In genomic region chr15:93477188-93477587, GRCh38 we compare ENCODE assay signal across 27 cellular contexts.
DNase-seq lines count a peak whose midpoint lies in the region; FAIRE-seq and TF ChIP-seq lines count a peak whose summit lies in the region.
"Had no signal": no experiment of that assay in that cellular context is flagged by ENCODE, and none has a peak within 500 bp of the region (broad histone marks: within the 10 kb centered on the region; RNA-seq: fewer than 3 reads in every experiment).

No MANE protein-coding gene starts in this region.

- POLR2A ChIA-PET in GM10248 (lab: Yijun Ruan, JAX): no interaction called here

- H3K27me3 ChIP-seq in H7 (ENCODE audit: control insufficient read depth, insufficient read depth, low read length) (no peaks in the 10 kb centered on the region; the same call in 1 of the 2 replicates), esophagus (ENCODE audit: control insufficient read depth in 1 of 2, insufficient read depth in 2 of 2, low read length in 2 of 2) (no peaks in the 10 kb centered on the region), keratinocyte (ENCODE audit: control insufficient read depth, extremely low read depth, insufficient read depth, low read length) (no peaks in the 10 kb centered on the region), WERI-Rb-1 (ENCODE audit: insufficient read depth, low read depth, severe bottlenecking) (peaks cover 77% of the 10 kb centered on the region)
- H3K27me3 ChIP-seq: BLaER1, gastrocnemius medialis, upper lobe of right lung had no signal

- H3K27ac ChIP-seq in esophagus (ENCODE audit: low read depth in 2 of 2, low read length in 1 of 2) (peak overlapping the region; percentile 63 to 95), keratinocyte (ENCODE audit: control insufficient read depth, insufficient read depth, low read length) (peak overlapping the region; percentile 45), WERI-Rb-1 (no peak overlapping the region)
- H3K27ac ChIP-seq: BLaER1, gastrocnemius medialis, neutrophil, RWPE1, upper lobe of right lung had no signal

- H3K9ac ChIP-seq in keratinocyte (ENCODE audit: control insufficient read depth, extremely low read depth, insufficient read depth, low read length): no peak overlapping the region
- H3K9ac ChIP-seq: BLaER1 had no signal

- H3K4me2 ChIP-seq in keratinocyte (ENCODE audit: control insufficient read depth, extremely low read depth, insufficient read depth, low read depth, low read length): peak overlapping the region; percentile 19
- H3K4me2 ChIP-seq: BLaER1 had no signal

- no peak overlapping the region for H2AFZ ChIP-seq in keratinocyte (ENCODE audit: control insufficient read depth, low read length)

- no peaks in the 10 kb centered on the region for H3K9me3 ChIP-seq in esophagus (ENCODE audit: control insufficient read depth in 2 of 2, insufficient read depth in 1 of 2, low read depth in 1 of 2, low read length in 1 of 2)
- H3K9me3 ChIP-seq in keratinocyte (ENCODE audit: control insufficient read depth, low read depth, low read length): no peaks in the 10 kb centered on the region
- H3K9me3 ChIP-seq in WERI-Rb-1 (ENCODE audit: severe bottlenecking): no peaks in the 10 kb centered on the region
- H3K9me3 ChIP-seq: BLaER1, gastrocnemius medialis, neutrophil, upper lobe of right lung had no signal

- no peaks in the 10 kb centered on the region for H3K79me2 ChIP-seq in keratinocyte (ENCODE audit: control insufficient read depth, insufficient read depth, low read length)

- H3K36me3 ChIP-seq in H7 (replicated peaks; ENCODE audit: control insufficient read depth, insufficient read depth, low read length) (no peaks in the 10 kb centered on the region), esophagus (ENCODE audit: control insufficient read depth in 2 of 2, insufficient read depth in 2 of 2, low read length in 1 of 2) (no peaks in the 10 kb centered on the region), keratinocyte (ENCODE audit: control insufficient read depth in 2 of 2, extremely low read depth in 1 of 2, insufficient read depth in 2 of 2, low read length in 2 of 2) (no peaks in the 10 kb centered on the region), WERI-Rb-1 (no peaks in the 10 kb centered on the region)
- H3K36me3 ChIP-seq: BLaER1, gastrocnemius medialis, neutrophil, upper lobe of right lung had no signal

- DNase-seq in H7 (peak; percentile 85), NCI-H345 (lab: John Stamatoyannopoulos, UW) (peak; percentile 88), keratinocyte (ENCODE audit: low read depth, low spot score) (no peak), WERI-Rb-1 (no peak), GM10248 (ENCODE audit: extremely low spot score) (no peak), DMS79 (lab: John Stamatoyannopoulos, UW) (no peak)
- DNase-seq: activated CD4-positive, alpha-beta memory T cell treated with anti-CD3 and anti-CD28 coated beads for 36 hours; activated CD8-positive, alpha-beta memory T cell treated with anti-CD3 and anti-CD28 coated beads, Interleukin-2, amount 50 U/mL, for 4 hours; activated naive CD4-positive, alpha-beta T cell treated with anti-CD3 and anti-CD28 coated beads for 36 hours; DMS79 treated with DMSO at 0.1 percent for 48 hours; effector CD4-positive, alpha-beta T cell; erythroblast; gastrocnemius medialis; HFFc6; Kasumi-1; kidney; NCI-H2171 treated with DMSO at 0.1 percent for 48 hours; NCI-H526 treated with DMSO at 0.1 percent for 48 hours; stimulated activated CD4-positive, alpha-beta T cell treated with anti-CD3 and anti-CD28 coated beads, Interleukin-4, amount 100 ng/mL, for 4 hours; T-helper 1 cell; upper lobe of right lung had no signal

- H3K9me1 ChIP-seq in keratinocyte (ENCODE audit: control insufficient read depth, extremely low read depth, insufficient read depth, low read length): no peaks in the 10 kb centered on the region

- no peaks in the 10 kb centered on the region for H4K20me1 ChIP-seq in keratinocyte (ENCODE audit: control insufficient read depth, extremely low read depth, insufficient read depth, low read length)
- H4K20me1 ChIP-seq: BLaER1 had no signal

- H3K4me1 ChIP-seq in esophagus (ENCODE audit: control insufficient read depth in 2 of 2, insufficient read depth in 2 of 2, low read length in 1 of 2): peaks cover 0 to 2% of the 10 kb centered on the region in 2 donors
- peaks cover 14% of the 10 kb centered on the region for H3K4me1 ChIP-seq in keratinocyte (ENCODE audit: control insufficient read depth, extremely low read depth, insufficient read depth, low read length)
- H3K4me1 ChIP-seq: BLaER1, upper lobe of right lung had no signal

- H3K4me3 ChIP-seq in H7 (ENCODE audit: insufficient read depth, low read depth, low read length) (no peak overlapping the region), esophagus (ENCODE audit: low read depth in 1 of 2, low read length in 2 of 2) (no peak overlapping the region), keratinocyte (ENCODE audit: control insufficient read depth in 2 of 3, extremely low read depth in 1 of 3, insufficient read depth in 2 of 3, low read depth in 1 of 3, low read length in 3 of 3) (no peak overlapping the region), WERI-Rb-1 (ENCODE audit: low read depth, low read length) (no peak overlapping the region)
- H3K4me3 ChIP-seq: BLaER1, gastrocnemius medialis, lung, upper lobe of right lung had no signal

- 35 to 50% methylated on average over 4 of the region's 4 CpGs for WGBS in esophagus, 2 donors

- FAIRE-seq in keratinocyte (lab: Jason Lieb, UNC): peak; percentile 48
- FAIRE-seq: HepG2, kidney had no signal

- TF ChIP-seq CTCF in keratinocyte (optimal IDR thresholded peaks at IDR 0.05 in 1 of 3, IDR thresholded peaks at IDR 0.05 in 1 of 3, conservative IDR thresholded peaks at IDR 0.05 in 1 of 3; ENCODE audit: extremely low read depth in 1 of 3, insufficient read depth in 2 of 3, low read length in 3 of 3) (no peak), WERI-Rb-1 (IDR thresholded peaks at IDR 0.05; ENCODE audit: low read depth, low read length) (no peak), GM10248 (IDR thresholded peaks at IDR 0.05; ENCODE audit: control extremely low read depth, extremely low read depth, low read depth, missing control alignments) (no peak)

- CTCF ChIA-PET in GM10248 (lab: Yijun Ruan, JAX): no interaction called here

- dilution Hi-C loops in keratinocyte (cut with MboI; ENCODE audit: extremely low pct_ligation_motif_present, low sequenced_read_pairs): no loop called here

Comparison
In these comparisons a context has a peak if more than half of its experiments do, and no peak if none do; other contexts are left out.
1. DNase-seq: peak in H7 (single experiment) and NCI-H345 (single experiment); none in keratinocyte (single experiment), WERI-Rb-1 (single experiment), GM10248 (single experiment) and DMS79 (single experiment).